ENCODE assay signal across 8 cellular contexts in genomic region chr1:54488831-54489626, GRCh38. TPM values are rescaled to one million over a fixed set of nuclear protein-coding genes. Genes with fewer than 3 reads are reported as not detected.
DNase-seq lines count a peak whose midpoint lies in the region; ATAC-seq and TF ChIP-seq lines count a peak whose summit lies in the region.

No MANE protein-coding gene starts in this region.

- H3K27me3 ChIP-seq in MM.1S (replicated peaks; ENCODE audit: insufficient read depth, low read length) = peaks cover 20% of the 10 kb centered on the region
- no peaks in the 10 kb centered on the region for H3K27me3 ChIP-seq in adrenal gland
- H3K27me3 ChIP-seq in heart right ventricle = no peaks in the 10 kb centered on the region

- H3K4me1 ChIP-seq in MM.1S (ENCODE audit: low read length) = peaks cover 11% of the 10 kb centered on the region
- peaks cover 14 to 26% of the 10 kb centered on the region in 2 donors for H3K4me1 ChIP-seq in adrenal gland (replicated peaks in 1 of 2)
- H3K4me1 ChIP-seq in heart right ventricle = peaks cover 7 to 39% (median 23%) of the 10 kb centered on the region in 9 donors

- H3K27ac ChIP-seq in MM.1S (ENCODE audit: low read length) (peak overlapping the region; percentile 19; the same call in 1 of the 2 replicates), adrenal gland (peak overlapping the region; percentile 81 to 91 (median 90)), heart right ventricle (peak overlapping the region; percentile 76 to 97 (median 93))

- TF ChIP-seq POLR2A in adrenal gland (IDR thresholded peaks at IDR 0.05) = peak in 1 of 2 donors; percentile 20

- no peaks in the 10 kb centered on the region for H3K9me3 ChIP-seq in MM.1S (replicated peaks; ENCODE audit: insufficient read depth, low read length)
- no peaks in the 10 kb centered on the region for H3K9me3 ChIP-seq in adrenal gland (replicated peaks in 1 of 3)
- H3K9me3 ChIP-seq in heart right ventricle = no peaks in the 10 kb centered on the region

- DNase-seq in DMS114 treated with DMSO at 0.1 percent for 48 hours (lab: John Stamatoyannopoulos, UW; ENCODE audit: unreplicated experiment) = peak; percentile 68
- peak; percentile 64 for DNase-seq in MM.1S
- DNase-seq in SW480 (ENCODE audit: low spot score) = peak; percentile 59
- peak; percentile 63 to 83 (median 77) for DNase-seq in adrenal gland
- DNase-seq in heart right ventricle = peak; percentile 81 to 84
- peak; percentile 78 for DNase-seq in pons (ENCODE audit: low spot score)
- peak; percentile 81 for DNase-seq in ureter (ENCODE audit: low spot score)

- WGBS in adrenal gland, 4 donors = 0 to 2% (median 1%) methylated on average over 14 to 51 of the region's 51 CpGs
- 0 to 1% methylated on average over 50 to 51 of the region's 51 CpGs for WGBS in heart right ventricle, 2 donors

- H3K79me2 ChIP-seq in MM.1S (ENCODE audit: low read length) = no peaks in the 10 kb centered on the region

- H3K36me3 ChIP-seq in MM.1S (replicated peaks; ENCODE audit: insufficient read depth, low read length) (no peaks in the 10 kb centered on the region), adrenal gland (replicated peaks in 1 of 2) (no peaks in the 10 kb centered on the region), heart right ventricle (no peaks in the 10 kb centered on the region)

- peak; percentile 85 for TF ChIP-seq CTCF in MM.1S (IDR thresholded peaks at IDR 0.05; ENCODE audit: low read length)
- TF ChIP-seq CTCF in adrenal gland (IDR thresholded peaks at IDR 0.05) = peak; percentile 82 to 96 (median 94)
- peak; percentile 83 to 99 (median 97) for TF ChIP-seq CTCF in heart right ventricle (IDR thresholded peaks at IDR 0.05)

- no peaks in the 10 kb centered on the region for H3K9me2 ChIP-seq in MM.1S (replicated peaks; ENCODE audit: insufficient read depth, low read length)

- peak overlapping the region; percentile 44; the same call in 1 of the 2 replicates for H3K9ac ChIP-seq in MM.1S (ENCODE audit: low read length)

- H3K4me2 ChIP-seq in MM.1S (ENCODE audit: low read depth, low read length) = peak overlapping the region; percentile 92

- H4K20me1 ChIP-seq in MM.1S (ENCODE audit: insufficient read depth, low read length) = no peaks in the 10 kb centered on the region

- intact Hi-C loops in adrenal gland (cut with DNase I) (loop anchor here (5.0 kb wide), 2 partner anchors 212 to 267 kb away; no protein-coding TSS in a partner anchor), heart right ventricle (cut with DNase I) (loop anchor here in 9 of 10 donors (1.0 to 10.0 kb wide), 20 partner anchors 81 to 437 kb away; partner anchors contain the start of genes CYB5RL (in 2 of the 9), MRPL37 (in 2 of the 9), SSBP3 (in 1 of the 9) and TCEANC2 (in 1 of the 9))

- H3K4me3 ChIP-seq in MM.1S (ENCODE audit: low read length) = peak overlapping the region; percentile 76
- peak overlapping the region; percentile 58 to 78 (median 68) for H3K4me3 ChIP-seq in adrenal gland
- H3K4me3 ChIP-seq in heart right ventricle = peak overlapping the region; percentile 40 to 75 (median 66)

- ATAC-seq in GM21717 (IDR thresholded peaks at IDR 0.05; ENCODE audit: unreplicated experiment) = peak; percentile 52
- ATAC-seq in heart right ventricle = peak; percentile 73 to 84 (median 82)

- H3F3A ChIP-seq in MM.1S (ENCODE audit: insufficient read depth, low read length) = 0 out of 2 replicates have a peak, but pooled peaks cover 11% of the 10 kb centered on the region

- peak overlapping the region; percentile 77 for H2AFZ ChIP-seq in MM.1S (ENCODE audit: low read length)

RNA-seq across cellular contexts. Expression of gene ACOT11, which starts 59.0 kb away (rescaled TPM):
- total RNA-seq in adrenal gland (10 to 100 TPM in 3 of 8 donors, 1 to 10 TPM in 5; 6.0 to 12.7 (median 9.7) TPM), heart right ventricle (10 to 100 TPM; 25.8 to 77.2 (median 59.4) TPM), ureter (53.7 TPM)
- polyA plus RNA-seq in adrenal gland (1 to 10 TPM; 1.6 to 9.1 (median 4.1) TPM), heart right ventricle (10 to 100 TPM; 33.0 to 44.8 TPM)

Comparison
In these comparisons a context has a peak if more than half of its experiments do, and no peak if none do; other contexts are left out.
1. Peak in every context shown above with its lines: DNase-seq, ATAC-seq, H3K4me3 ChIP-seq and H3K27ac ChIP-seq.
2. H3K27ac ChIP-seq: peak in every context shown above with its lines; median percentile 93 in heart right ventricle; 90 in adrenal gland; 19 in MM.1S.